Comparison of ENCODE assay signal across 1 cellular context in the genomic region with DNA sequence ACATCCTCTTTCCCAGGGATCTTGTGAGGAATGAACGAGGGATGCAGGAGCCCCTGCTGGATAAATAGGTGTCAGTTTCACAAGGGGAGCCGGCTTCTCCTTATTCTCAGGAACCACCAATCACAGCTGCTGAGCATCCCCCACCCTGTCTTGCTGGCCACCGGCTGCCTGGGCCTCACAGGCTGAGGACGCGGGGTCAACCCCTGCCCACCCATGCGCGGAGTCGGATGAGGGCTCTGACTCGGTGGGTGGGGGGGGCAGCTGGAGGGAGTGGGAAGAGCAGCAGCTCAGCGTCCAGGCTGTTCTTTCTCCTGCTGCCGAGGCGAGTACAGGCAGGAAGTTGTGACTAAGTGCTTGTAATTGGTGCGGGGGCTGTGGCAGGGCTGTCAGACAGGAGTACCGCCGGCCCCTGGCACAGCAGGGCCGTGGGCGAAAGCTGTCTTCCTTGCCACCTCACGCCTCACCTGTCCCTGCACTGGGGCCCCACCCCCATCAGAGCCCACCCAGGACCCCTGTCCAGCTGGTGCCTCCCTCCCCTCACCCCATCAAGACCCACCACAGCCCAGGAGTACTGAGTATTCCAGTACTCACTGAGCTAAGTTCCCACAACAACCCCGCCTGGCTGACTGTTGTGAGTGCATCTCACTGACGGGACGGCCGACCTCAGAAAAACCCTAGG.
TF ChIP-seq lines count a peak whose summit lies in the region.

No MANE protein-coding gene starts in this region.

TF ChIP-seq in HepG2, 621 proteins besides CTCF, POLR2A, EP300 and RAD21:
- no peak for TF ChIP-seq PHF8 (CRISPR knock-in tag; IDR thresholded peaks at IDR 0.05)
- TF ChIP-seq ZNF790 (CRISPR knock-in tag; IDR thresholded peaks at IDR 0.05; ENCODE audit: borderline replicate concordance), result no peak
- TF ChIP-seq, protein P1, sequence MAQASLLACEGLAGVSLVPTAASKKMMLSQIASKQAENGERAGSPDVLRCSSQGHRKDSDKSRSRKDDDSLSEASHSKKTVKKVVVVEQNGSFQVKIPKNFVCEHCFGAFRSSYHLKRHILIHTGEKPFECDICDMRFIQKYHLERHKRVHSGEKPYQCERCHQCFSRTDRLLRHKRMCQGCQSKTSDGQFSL (CRISPR knock-in tag; IDR thresholded peaks at IDR 0.05), result peak; percentile 83
- no peak for TF ChIP-seq CBX1 (IDR thresholded peaks at IDR 0.05; ENCODE audit: low read depth)
- TF ChIP-seq PLRG1 (conservative IDR thresholded peaks at IDR 0.05), result no peak
- no peak for TF ChIP-seq SIX4 (CRISPR knock-in tag; IDR thresholded peaks at IDR 0.05)
- TF ChIP-seq ZFP36 (IDR thresholded peaks at IDR 0.05; ENCODE audit: borderline replicate concordance, low read depth, low read length, partially characterized antibody), result no peak
- TF ChIP-seq TBL1XR1 (IDR thresholded peaks at IDR 0.05; ENCODE audit: borderline replicate concordance, low read length, partially characterized antibody), result no peak
- no peak for TF ChIP-seq HNF4A (CRISPR knock-in tag; IDR thresholded peaks at IDR 0.05)
- TF ChIP-seq ZNF251 (CRISPR knock-in tag; IDR thresholded peaks at IDR 0.05), result no peak
- TF ChIP-seq, protein P2, sequence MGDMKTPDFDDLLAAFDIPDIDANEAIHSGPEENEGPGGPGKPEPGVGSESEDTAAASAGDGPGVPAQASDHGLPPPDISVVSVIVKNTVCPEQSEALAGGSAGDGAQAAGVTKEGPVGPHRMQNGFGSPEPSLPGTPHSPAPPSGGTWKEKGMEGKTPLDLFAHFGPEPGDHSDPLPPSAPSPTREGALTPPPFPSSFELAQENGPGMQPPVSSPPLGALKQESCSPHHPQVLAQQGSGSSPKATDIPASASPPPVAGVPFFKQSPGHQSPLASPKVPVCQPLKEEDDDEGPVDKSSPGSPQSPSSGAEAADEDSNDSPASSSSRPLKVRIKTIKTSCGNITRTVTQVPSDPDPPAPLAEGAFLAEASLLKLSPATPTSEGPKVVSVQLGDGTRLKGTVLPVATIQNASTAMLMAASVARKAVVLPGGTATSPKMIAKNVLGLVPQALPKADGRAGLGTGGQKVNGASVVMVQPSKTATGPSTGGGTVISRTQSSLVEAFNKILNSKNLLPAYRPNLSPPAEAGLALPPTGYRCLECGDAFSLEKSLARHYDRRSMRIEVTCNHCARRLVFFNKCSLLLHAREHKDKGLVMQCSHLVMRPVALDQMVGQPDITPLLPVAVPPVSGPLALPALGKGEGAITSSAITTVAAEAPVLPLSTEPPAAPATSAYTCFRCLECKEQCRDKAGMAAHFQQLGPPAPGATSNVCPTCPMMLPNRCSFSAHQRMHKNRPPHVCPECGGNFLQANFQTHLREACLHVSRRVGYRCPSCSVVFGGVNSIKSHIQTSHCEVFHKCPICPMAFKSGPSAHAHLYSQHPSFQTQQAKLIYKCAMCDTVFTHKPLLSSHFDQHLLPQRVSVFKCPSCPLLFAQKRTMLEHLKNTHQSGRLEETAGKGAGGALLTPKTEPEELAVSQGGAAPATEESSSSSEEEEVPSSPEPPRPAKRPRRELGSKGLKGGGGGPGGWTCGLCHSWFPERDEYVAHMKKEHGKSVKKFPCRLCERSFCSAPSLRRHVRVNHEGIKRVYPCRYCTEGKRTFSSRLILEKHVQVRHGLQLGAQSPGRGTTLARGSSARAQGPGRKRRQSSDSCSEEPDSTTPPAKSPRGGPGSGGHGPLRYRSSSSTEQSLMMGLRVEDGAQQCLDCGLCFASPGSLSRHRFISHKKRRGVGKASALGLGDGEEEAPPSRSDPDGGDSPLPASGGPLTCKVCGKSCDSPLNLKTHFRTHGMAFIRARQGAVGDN (CRISPR knock-in tag; IDR thresholded peaks at IDR 0.05), result peak; percentile 30
- no peak for TF ChIP-seq SMYD3 (CRISPR knock-in tag; IDR thresholded peaks at IDR 0.05)
- no peak for TF ChIP-seq DMAP1 (CRISPR knock-in tag; IDR thresholded peaks at IDR 0.05)
- no peak for TF ChIP-seq TCF7 (IDR thresholded peaks at IDR 0.05; ENCODE audit: low read depth)
- TF ChIP-seq HCFC1 (IDR thresholded peaks at IDR 0.05; ENCODE audit: low read depth, low read length), result no peak
- TF ChIP-seq ZSCAN21 (CRISPR knock-in tag; IDR thresholded peaks at IDR 0.05; ENCODE audit: borderline replicate concordance), result peak; percentile 99
- TF ChIP-seq ZNF441 (CRISPR knock-in tag; IDR thresholded peaks at IDR 0.05; ENCODE audit: borderline replicate concordance), result peak; percentile 71; the same call in 1 of the 2 replicates
- no peak for TF ChIP-seq ZNF143 (CRISPR knock-in tag; IDR thresholded peaks at IDR 0.05)
- TF ChIP-seq, protein P3, sequence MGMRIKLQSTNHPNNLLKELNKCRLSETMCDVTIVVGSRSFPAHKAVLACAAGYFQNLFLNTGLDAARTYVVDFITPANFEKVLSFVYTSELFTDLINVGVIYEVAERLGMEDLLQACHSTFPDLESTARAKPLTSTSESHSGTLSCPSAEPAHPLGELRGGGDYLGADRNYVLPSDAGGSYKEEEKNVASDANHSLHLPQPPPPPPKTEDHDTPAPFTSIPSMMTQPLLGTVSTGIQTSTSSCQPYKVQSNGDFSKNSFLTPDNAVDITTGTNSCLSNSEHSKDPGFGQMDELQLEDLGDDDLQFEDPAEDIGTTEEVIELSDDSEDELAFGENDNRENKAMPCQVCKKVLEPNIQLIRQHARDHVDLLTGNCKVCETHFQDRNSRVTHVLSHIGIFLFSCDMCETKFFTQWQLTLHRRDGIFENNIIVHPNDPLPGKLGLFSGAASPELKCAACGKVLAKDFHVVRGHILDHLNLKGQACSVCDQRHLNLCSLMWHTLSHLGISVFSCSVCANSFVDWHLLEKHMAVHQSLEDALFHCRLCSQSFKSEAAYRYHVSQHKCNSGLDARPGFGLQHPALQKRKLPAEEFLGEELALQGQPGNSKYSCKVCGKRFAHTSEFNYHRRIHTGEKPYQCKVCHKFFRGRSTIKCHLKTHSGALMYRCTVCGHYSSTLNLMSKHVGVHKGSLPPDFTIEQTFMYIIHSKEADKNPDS (CRISPR knock-in tag; IDR thresholded peaks at IDR 0.05), result no peak
